In genomic region chr11:433641-434040, GRCh38 we compare ENCODE assay signal across 1 cellular context.
TF ChIP-seq lines count a peak whose summit lies in the region.

No MANE protein-coding gene starts in this region.

TF ChIP-seq in SK-N-SH treated with all-trans-retinoic acid at 6 μM for 48 hours, 23 proteins besides CTCF, POLR2A, EP300 and RAD21 (continued from another document):
- TF ChIP-seq PATZ1 (CRISPR knock-in tag; IDR thresholded peaks at IDR 0.05; ENCODE audit: borderline replicate concordance) (no peak), OSR1 (CRISPR knock-in tag; IDR thresholded peaks at IDR 0.05) (no peak), ISL1 (CRISPR knock-in tag; IDR thresholded peaks at IDR 0.05) (no peak), ZNF70 (CRISPR knock-in tag; IDR thresholded peaks at IDR 0.05) (no peak), ARNTL (CRISPR knock-in tag; IDR thresholded peaks at IDR 0.05; ENCODE audit: borderline replicate concordance, low read depth) (no peak), ZNF8 (CRISPR knock-in tag; IDR thresholded peaks at IDR 0.05) (no peak), TSHZ2 (CRISPR knock-in tag; IDR thresholded peaks at IDR 0.05) (no peak), TCF4 (CRISPR knock-in tag; IDR thresholded peaks at IDR 0.05; ENCODE audit: borderline replicate concordance) (no peak), BACH2 (CRISPR knock-in tag; IDR thresholded peaks at IDR 0.05; ENCODE audit: borderline replicate concordance) (no peak), PPARA (CRISPR knock-in tag; IDR thresholded peaks at IDR 0.05; ENCODE audit: borderline replicate concordance) (no peak)
